In genomic region chr14:93701562-93701961, GRCh38 we compare ENCODE assay signal across 24 cellular contexts.
"Had no signal": no experiment of that assay in that cellular context is flagged by ENCODE, and none has a peak within 500 bp of the region (broad histone marks: within the 10 kb centered on the region; RNA-seq: fewer than 3 reads in every experiment).

No MANE protein-coding gene starts in this region.

- FAIRE-seq: endometrium, islet of Langerhans, keratinocyte had no signal

- H3K9me3 ChIP-seq: colonic mucosa, gastrocnemius medialis, lower lobe of right lung had no signal

- H3K27me3 ChIP-seq: colonic mucosa, esophagus squamous epithelium, gastrocnemius medialis had no signal

- H3K4me1 ChIP-seq: colonic mucosa, esophagus squamous epithelium, gastrocnemius medialis, heart right ventricle, left lung, lower lobe of right lung had no signal

- ATAC-seq: effector memory CD8-positive, alpha-beta T cell; esophagus mucosa; gastrocnemius medialis; heart right ventricle; left cardiac atrium; left lung; left ventricle myocardium superior; lower lobe of right lung had no signal

- H3K27ac ChIP-seq: colonic mucosa, epithelial cell of prostate, esophagus squamous epithelium, gastrocnemius medialis, heart right ventricle, left lung, lower lobe of right lung had no signal

- H3K36me3 ChIP-seq: colonic mucosa, esophagus squamous epithelium, gastrocnemius medialis, heart right ventricle, left lung, lower lobe of right lung had no signal

- DNase-seq: colonic mucosa; cortex of kidney; effector CD8-positive, alpha-beta T cell; effector memory CD8-positive, alpha-beta T cell; endodermal cell; erythroblast; esophagus squamous epithelium; foreskin fibroblast; foreskin melanocyte; gastrocnemius medialis; glutamatergic neuron; head of caudate nucleus; heart right ventricle; hippocampal formation; left cardiac atrium; left lung; left ventricle myocardium superior; lower lobe of right lung; mesenchymal stem cell had no signal

- H3K4me3 ChIP-seq: colonic mucosa, esophagus squamous epithelium, gastrocnemius medialis, heart right ventricle, left lung, lower lobe of right lung had no signal
